ENCODE assay signal across 1 cellular context in the genomic region with DNA sequence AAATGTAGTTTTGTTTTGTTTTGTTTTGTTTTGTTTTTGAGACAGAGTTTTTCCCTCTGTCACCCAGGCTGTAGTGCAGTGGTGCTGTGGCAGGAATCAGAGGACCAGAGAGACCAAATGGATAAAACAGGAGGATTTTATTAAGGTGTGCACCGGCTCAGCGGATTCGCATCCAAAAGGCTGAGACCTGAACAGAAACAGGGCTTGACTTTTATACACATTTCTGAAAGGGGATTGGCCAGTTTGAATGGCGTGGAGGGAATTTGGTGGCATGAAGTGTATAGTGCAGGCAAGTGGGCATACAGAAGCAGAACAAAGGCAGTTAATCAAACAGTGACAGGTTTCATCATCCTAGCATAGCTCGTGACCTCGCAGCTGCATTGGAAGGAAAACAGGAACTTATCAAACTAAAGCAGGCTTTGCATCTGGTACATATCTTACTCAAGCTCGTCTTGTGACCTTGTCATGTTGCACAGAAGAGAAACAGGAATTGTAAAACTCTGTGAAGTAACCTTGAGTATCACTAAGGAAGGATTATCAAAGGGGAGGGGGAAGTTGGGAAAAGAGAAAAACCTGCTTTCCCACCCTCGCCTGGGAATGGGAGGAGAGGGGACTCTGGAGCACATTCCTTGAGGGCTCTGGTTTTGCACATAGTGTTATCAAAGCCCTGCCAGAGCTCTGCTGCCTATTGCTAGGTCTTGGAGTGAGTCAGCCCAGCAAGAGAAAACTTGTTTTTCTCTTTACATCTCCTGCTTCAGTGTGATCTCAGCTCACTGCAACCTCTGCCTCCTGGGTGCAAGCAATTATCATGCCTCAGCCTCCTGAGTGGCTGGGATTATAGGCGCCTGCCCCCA.
A peak's percentile ranks its signal among the peaks of the same experiment; 100 is the strongest.
TF ChIP-seq lines count a peak whose summit lies in the region.

No MANE protein-coding gene starts in this region.

TF ChIP-seq in HepG2, 621 proteins besides CTCF, POLR2A, EP300 and RAD21 (continued from another document and continues in another):
- TF ChIP-seq, protein P1, sequence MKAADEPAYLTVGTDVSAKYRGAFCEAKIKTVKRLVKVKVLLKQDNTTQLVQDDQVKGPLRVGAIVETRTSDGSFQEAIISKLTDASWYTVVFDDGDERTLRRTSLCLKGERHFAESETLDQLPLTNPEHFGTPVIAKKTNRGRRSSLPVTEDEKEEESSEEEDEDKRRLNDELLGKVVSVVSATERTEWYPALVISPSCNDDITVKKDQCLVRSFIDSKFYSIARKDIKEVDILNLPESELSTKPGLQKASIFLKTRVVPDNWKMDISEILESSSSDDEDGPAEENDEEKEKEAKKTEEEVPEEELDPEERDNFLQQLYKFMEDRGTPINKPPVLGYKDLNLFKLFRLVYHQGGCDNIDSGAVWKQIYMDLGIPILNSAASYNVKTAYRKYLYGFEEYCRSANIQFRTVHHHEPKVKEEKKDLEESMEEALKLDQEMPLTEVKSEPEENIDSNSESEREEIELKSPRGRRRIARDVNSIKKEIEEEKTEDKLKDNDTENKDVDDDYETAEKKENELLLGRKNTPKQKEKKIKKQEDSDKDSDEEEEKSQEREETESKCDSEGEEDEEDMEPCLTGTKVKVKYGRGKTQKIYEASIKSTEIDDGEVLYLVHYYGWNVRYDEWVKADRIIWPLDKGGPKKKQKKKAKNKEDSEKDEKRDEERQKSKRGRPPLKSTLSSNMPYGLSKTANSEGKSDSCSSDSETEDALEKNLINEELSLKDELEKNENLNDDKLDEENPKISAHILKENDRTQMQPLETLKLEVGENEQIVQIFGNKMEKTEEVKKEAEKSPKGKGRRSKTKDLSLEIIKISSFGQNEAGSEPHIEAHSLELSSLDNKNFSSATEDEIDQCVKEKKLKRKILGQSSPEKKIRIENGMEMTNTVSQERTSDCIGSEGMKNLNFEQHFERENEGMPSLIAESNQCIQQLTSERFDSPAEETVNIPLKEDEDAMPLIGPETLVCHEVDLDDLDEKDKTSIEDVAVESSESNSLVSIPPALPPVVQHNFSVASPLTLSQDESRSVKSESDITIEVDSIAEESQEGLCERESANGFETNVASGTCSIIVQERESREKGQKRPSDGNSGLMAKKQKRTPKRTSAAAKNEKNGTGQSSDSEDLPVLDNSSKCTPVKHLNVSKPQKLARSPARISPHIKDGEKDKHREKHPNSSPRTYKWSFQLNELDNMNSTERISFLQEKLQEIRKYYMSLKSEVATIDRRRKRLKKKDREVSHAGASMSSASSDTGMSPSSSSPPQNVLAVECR (CRISPR knock-in tag; IDR thresholded peaks at IDR 0.05; ENCODE audit: borderline replicate concordance): no peak
- TF ChIP-seq ZMYM2 (CRISPR knock-in tag; IDR thresholded peaks at IDR 0.05) (no peak), ZNF367 (CRISPR knock-in tag; IDR thresholded peaks at IDR 0.05; ENCODE audit: borderline replicate concordance) (no peak), ZNF235 (CRISPR knock-in tag; IDR thresholded peaks at IDR 0.05; ENCODE audit: borderline replicate concordance) (no peak), CEBPG (CRISPR knock-in tag; IDR thresholded peaks at IDR 0.05) (peak; percentile 89), ZFAT (CRISPR knock-in tag; conservative IDR thresholded peaks at IDR 0.05) (no peak), ZNF781 (CRISPR knock-in tag; IDR thresholded peaks at IDR 0.05; ENCODE audit: borderline replicate concordance, not compliant biosample characterization) (peak; percentile 67), ZSCAN31 (CRISPR knock-in tag; IDR thresholded peaks at IDR 0.05; ENCODE audit: low read depth) (no peak), GATAD2A (CRISPR knock-in tag; IDR thresholded peaks at IDR 0.05) (peak; percentile 86), ZNF331 (CRISPR knock-in tag; IDR thresholded peaks at IDR 0.05) (peak; percentile 62; the same call in 1 of the 2 replicates), FOXA3 (CRISPR knock-in tag; IDR thresholded peaks at IDR 0.05) (peak; percentile 54), SOX13 (IDR thresholded peaks at IDR 0.05) (peak; percentile 73; the same call in 1 of the 2 replicates), SOX13 (CRISPR knock-in tag; conservative IDR thresholded peaks at IDR 0.05 in 1 of 2, IDR thresholded peaks at IDR 0.05 in 1 of 2) (peak in 1 of 2 experiments; percentile 98; a peak in 2 of 4 replicates), MIER3 (CRISPR knock-in tag; IDR thresholded peaks at IDR 0.05; ENCODE audit: borderline replicate concordance) (0 out of 2 replicates have a peak, but pooled peaks have one; percentile 43), FOXK2 (IDR thresholded peaks at IDR 0.05) (no peak), ZNF619 (CRISPR knock-in tag; IDR thresholded peaks at IDR 0.05) (no peak), GLI4 (CRISPR knock-in tag; IDR thresholded peaks at IDR 0.05; ENCODE audit: borderline replicate concordance) (no peak), ZMYM3 (CRISPR knock-in tag; IDR thresholded peaks at IDR 0.05) (peak; percentile 57; the same call in 1 of the 2 replicates), ZNF510 (CRISPR knock-in tag; IDR thresholded peaks at IDR 0.05; ENCODE audit: low read depth) (no peak), NFE2L2 (IDR thresholded peaks at IDR 0.05; ENCODE audit: low read length) (no peak), ZKSCAN8 (CRISPR knock-in tag; IDR thresholded peaks at IDR 0.05; ENCODE audit: borderline replicate concordance) (peak; percentile 39; the same call in 1 of the 2 replicates), PAX8 (CRISPR knock-in tag; IDR thresholded peaks at IDR 0.05; ENCODE audit: borderline replicate concordance) (no peak), BHLHE40 (IDR thresholded peaks at IDR 0.05; ENCODE audit: low read length) (peak; percentile 48; the same call in 1 of the 2 replicates), STAG1 (CRISPR knock-in tag; IDR thresholded peaks at IDR 0.05) (no peak)
- TF ChIP-seq, protein P2, sequence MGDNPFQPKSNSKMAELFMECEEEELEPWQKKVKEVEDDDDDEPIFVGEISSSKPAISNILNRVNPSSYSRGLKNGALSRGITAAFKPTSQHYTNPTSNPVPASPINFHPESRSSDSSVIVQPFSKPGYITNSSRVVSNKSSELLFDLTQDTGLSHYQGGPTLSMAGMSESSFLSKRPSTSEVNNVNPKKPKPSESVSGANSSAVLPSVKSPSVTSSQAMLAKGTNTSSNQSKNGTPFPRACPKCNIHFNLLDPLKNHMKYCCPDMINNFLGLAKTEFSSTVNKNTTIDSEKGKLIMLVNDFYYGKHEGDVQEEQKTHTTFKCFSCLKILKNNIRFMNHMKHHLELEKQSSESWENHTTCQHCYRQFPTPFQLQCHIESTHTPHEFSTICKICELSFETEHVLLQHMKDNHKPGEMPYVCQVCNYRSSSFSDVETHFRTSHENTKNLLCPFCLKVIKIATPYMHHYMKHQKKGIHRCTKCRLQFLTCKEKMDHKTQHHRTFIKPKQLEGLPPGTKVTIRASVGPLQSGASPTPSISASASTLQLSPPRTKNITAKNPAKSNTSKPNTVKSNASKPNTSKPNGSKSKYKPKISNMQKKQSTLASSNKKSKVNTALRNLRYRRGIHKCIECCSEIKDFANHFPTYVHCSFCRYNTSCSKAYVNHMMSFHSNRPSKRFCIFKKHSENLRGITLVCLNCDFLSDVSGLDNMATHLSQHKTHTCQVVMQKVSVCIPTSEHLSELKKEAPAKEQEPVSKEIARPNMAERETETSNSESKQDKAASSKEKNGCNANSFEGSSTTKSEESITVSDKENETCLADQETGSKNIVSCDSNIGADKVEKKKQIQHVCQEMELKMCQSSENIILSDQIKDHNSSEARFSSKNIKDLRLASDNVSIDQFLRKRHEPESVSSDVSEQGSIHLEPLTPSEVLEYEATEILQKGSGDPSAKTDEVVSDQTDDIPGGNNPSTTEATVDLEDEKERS (CRISPR knock-in tag; IDR thresholded peaks at IDR 0.05): peak; percentile 97
- TF ChIP-seq, protein P3, sequence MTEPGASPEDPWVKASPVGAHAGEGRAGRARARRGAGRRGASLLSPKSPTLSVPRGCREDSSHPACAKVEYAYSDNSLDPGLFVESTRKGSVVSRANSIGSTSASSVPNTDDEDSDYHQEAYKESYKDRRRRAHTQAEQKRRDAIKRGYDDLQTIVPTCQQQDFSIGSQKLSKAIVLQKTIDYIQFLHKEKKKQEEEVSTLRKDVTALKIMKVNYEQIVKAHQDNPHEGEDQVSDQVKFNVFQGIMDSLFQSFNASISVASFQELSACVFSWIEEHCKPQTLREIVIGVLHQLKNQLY (CRISPR knock-in tag; IDR thresholded peaks at IDR 0.05): 0 out of 2 replicates have a peak, but pooled peaks have one; percentile 28
- TF ChIP-seq, protein P4, sequence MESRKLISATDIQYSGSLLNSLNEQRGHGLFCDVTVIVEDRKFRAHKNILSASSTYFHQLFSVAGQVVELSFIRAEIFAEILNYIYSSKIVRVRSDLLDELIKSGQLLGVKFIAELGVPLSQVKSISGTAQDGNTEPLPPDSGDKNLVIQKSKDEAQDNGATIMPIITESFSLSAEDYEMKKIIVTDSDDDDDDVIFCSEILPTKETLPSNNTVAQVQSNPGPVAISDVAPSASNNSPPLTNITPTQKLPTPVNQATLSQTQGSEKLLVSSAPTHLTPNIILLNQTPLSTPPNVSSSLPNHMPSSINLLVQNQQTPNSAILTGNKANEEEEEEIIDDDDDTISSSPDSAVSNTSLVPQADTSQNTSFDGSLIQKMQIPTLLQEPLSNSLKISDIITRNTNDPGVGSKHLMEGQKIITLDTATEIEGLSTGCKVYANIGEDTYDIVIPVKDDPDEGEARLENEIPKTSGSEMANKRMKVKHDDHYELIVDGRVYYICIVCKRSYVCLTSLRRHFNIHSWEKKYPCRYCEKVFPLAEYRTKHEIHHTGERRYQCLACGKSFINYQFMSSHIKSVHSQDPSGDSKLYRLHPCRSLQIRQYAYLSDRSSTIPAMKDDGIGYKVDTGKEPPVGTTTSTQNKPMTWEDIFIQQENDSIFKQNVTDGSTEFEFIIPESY (CRISPR knock-in tag; IDR thresholded peaks at IDR 0.05): no peak
- TF ChIP-seq, protein P5, sequence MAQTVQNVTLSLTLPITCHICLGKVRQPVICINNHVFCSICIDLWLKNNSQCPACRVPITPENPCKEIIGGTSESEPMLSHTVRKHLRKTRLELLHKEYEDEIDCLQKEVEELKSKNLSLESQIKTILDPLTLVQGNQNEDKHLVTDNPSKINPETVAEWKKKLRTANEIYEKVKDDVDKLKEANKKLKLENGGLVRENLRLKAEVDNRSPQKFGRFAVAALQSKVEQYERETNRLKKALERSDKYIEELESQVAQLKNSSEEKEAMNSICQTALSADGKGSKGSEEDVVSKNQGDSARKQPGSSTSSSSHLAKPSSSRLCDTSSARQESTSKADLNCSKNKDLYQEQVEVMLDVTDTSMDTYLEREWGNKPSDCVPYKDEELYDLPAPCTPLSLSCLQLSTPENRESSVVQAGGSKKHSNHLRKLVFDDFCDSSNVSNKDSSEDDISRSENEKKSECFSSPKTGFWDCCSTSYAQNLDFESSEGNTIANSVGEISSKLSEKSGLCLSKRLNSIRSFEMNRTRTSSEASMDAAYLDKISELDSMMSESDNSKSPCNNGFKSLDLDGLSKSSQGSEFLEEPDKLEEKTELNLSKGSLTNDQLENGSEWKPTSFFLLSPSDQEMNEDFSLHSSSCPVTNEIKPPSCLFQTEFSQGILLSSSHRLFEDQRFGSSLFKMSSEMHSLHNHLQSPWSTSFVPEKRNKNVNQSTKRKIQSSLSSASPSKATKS (CRISPR knock-in tag; IDR thresholded peaks at IDR 0.05): no peak
- TF ChIP-seq, protein P6, sequence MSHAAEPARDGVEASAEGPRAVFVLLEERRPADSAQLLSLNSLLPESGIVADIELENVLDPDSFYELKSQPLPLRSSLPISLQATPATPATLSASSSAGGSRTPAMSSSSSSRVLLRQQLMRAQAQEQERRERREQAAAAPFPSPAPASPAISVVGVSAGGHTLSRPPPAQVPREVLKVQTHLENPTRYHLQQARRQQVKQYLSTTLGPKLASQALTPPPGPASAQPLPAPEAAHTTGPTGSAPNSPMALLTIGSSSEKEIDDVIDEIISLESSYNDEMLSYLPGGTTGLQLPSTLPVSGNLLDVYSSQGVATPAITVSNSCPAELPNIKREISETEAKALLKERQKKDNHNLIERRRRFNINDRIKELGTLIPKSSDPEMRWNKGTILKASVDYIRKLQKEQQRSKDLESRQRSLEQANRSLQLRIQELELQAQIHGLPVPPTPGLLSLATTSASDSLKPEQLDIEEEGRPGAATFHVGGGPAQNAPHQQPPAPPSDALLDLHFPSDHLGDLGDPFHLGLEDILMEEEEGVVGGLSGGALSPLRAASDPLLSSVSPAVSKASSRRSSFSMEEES (CRISPR knock-in tag; IDR thresholded peaks at IDR 0.05): peak; percentile 96
- TF ChIP-seq, protein P7, sequence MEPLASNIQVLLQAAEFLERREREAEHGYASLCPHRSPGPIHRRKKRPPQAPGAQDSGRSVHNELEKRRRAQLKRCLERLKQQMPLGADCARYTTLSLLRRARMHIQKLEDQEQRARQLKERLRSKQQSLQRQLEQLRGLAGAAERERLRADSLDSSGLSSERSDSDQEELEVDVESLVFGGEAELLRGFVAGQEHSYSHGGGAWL (CRISPR knock-in tag; IDR thresholded peaks at IDR 0.05): no peak
- TF ChIP-seq, protein P8, sequence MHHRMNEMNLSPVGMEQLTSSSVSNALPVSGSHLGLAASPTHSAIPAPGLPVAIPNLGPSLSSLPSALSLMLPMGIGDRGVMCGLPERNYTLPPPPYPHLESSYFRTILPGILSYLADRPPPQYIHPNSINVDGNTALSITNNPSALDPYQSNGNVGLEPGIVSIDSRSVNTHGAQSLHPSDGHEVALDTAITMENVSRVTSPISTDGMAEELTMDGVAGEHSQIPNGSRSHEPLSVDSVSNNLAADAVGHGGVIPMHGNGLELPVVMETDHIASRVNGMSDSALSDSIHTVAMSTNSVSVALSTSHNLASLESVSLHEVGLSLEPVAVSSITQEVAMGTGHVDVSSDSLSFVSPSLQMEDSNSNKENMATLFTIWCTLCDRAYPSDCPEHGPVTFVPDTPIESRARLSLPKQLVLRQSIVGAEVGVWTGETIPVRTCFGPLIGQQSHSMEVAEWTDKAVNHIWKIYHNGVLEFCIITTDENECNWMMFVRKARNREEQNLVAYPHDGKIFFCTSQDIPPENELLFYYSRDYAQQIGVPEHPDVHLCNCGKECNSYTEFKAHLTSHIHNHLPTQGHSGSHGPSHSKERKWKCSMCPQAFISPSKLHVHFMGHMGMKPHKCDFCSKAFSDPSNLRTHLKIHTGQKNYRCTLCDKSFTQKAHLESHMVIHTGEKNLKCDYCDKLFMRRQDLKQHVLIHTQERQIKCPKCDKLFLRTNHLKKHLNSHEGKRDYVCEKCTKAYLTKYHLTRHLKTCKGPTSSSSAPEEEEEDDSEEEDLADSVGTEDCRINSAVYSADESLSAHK (CRISPR knock-in tag; IDR thresholded peaks at IDR 0.05; ENCODE audit: borderline replicate concordance): no peak
- TF ChIP-seq, protein P9, sequence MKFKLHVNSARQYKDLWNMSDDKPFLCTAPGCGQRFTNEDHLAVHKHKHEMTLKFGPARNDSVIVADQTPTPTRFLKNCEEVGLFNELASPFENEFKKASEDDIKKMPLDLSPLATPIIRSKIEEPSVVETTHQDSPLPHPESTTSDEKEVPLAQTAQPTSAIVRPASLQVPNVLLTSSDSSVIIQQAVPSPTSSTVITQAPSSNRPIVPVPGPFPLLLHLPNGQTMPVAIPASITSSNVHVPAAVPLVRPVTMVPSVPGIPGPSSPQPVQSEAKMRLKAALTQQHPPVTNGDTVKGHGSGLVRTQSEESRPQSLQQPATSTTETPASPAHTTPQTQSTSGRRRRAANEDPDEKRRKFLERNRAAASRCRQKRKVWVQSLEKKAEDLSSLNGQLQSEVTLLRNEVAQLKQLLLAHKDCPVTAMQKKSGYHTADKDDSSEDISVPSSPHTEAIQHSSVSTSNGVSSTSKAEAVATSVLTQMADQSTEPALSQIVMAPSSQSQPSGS (CRISPR knock-in tag; IDR thresholded peaks at IDR 0.05): peak; percentile 67
